10 cellular contexts compared by ENCODE assay signal in genomic region chr2:239279508-239280295, GRCh38.
DNase-seq lines count a peak whose midpoint lies in the region; ATAC-seq, FAIRE-seq and TF ChIP-seq lines count a peak whose summit lies in the region.
"Had no signal": no experiment of that assay in that cellular context is flagged by ENCODE, and none has a peak within 500 bp of the region (broad histone marks: within the 10 kb centered on the region; RNA-seq: fewer than 3 reads in every experiment).

No MANE protein-coding gene starts in this region.

- peaks cover 16 to 54% (median 18%) of the 10 kb centered on the region in 3 donors for H3K4me1 Mint-ChIP-seq in CD8-positive, alpha-beta memory T cell
- peaks cover 7% of the 10 kb centered on the region for H3K4me1 Mint-ChIP-seq in endothelial cell (ENCODE audit: unreplicated experiment)

- no peaks in the 10 kb centered on the region for H4K20me1 ChIP-seq in PC-9 (ENCODE audit: insufficient read depth)

- no peaks in the 10 kb centered on the region for H3K9me3 Mint-ChIP-seq in CD8-positive, alpha-beta memory T cell
- H3K9me3 Mint-ChIP-seq in endothelial cell (ENCODE audit: unreplicated experiment) = no peaks in the 10 kb centered on the region
- H3K9me3 Mint-ChIP-seq: dendritic cell treated with granulocyte-macrophage colony-stimulating factor and Interleukin-4, amounts not matched to agents 40 ng/mL and 50 ng/mL, for 4 days had no signal

- H3K36me3 Mint-ChIP-seq in CD8-positive, alpha-beta memory T cell = no peaks in the 10 kb centered on the region
- H3K36me3 Mint-ChIP-seq in endothelial cell (ENCODE audit: low read depth, unreplicated experiment) = no peaks in the 10 kb centered on the region

- no peak for TF ChIP-seq CTCF in PC-9 (conservative IDR thresholded peaks at IDR 0.05)
- no peak for TF ChIP-seq CTCF in esophagus muscularis mucosa (IDR thresholded peaks at IDR 0.05)
- TF ChIP-seq CTCF in psoas muscle (IDR thresholded peaks at IDR 0.05) = no peak
- no peak for TF ChIP-seq CTCF in endothelial cell (IDR thresholded peaks at IDR 0.05; ENCODE audit: unreplicated experiment)

- H3K9me3 ChIP-seq in CD8-positive, alpha-beta memory T cell (ENCODE audit: low read length) = no peaks in the 10 kb centered on the region
- H3K9me3 ChIP-seq in PC-9 (ENCODE audit: insufficient read depth, low read depth) = no peaks in the 10 kb centered on the region
- H3K9me3 ChIP-seq in esophagus muscularis mucosa = no peaks in the 10 kb centered on the region
- no peaks in the 10 kb centered on the region for H3K9me3 ChIP-seq in psoas muscle

- 73% methylated on average over 20 of the region's 20 CpGs for WGBS in esophagus muscularis mucosa
- WGBS in psoas muscle, 3 donors = 68 to 84% (median 74%) methylated on average over 20 of the region's 20 CpGs

- H3K27ac ChIP-seq in CD8-positive, alpha-beta memory T cell (ENCODE audit: low read depth, low read length) = peak overlapping the region; percentile 16
- H3K27ac ChIP-seq in PC-9 (peak overlapping the region; percentile 76), esophagus muscularis mucosa (replicated peaks in 1 of 4) (peak overlapping the region; percentile 57 to 86 (median 70)), psoas muscle (peak overlapping the region; percentile 93)

- TSS peak; percentile 89 for BruUV-seq in PC-9 (replicated peaks; lab: Mats Ljungman, UMichigan)

- ATAC-seq in psoas muscle (no peak), GM18873 (IDR thresholded peaks at IDR 0.05; ENCODE audit: low FRiP score, unreplicated experiment) (no peak)

- peaks cover 24% of the 10 kb centered on the region for H3K4me1 ChIP-seq in CD8-positive, alpha-beta memory T cell (ENCODE audit: insufficient read depth, low read length)
- H3K4me1 ChIP-seq in PC-9 (replicated peaks; ENCODE audit: insufficient read depth) (peaks cover 36% of the 10 kb centered on the region), esophagus muscularis mucosa (peaks cover 66 to 82% (median 79%) of the 10 kb centered on the region in 4 donors), psoas muscle (peaks cover 73% of the 10 kb centered on the region)

- H3K9me2 ChIP-seq in PC-9 (ENCODE audit: insufficient read depth) = no peaks in the 10 kb centered on the region

- H3K36me3 ChIP-seq in CD8-positive, alpha-beta memory T cell (ENCODE audit: insufficient read depth, low read length) = no peaks in the 10 kb centered on the region
- H3K36me3 ChIP-seq in PC-9 (ENCODE audit: low read depth) = no peaks in the 10 kb centered on the region
- peaks cover 0 to 4% (median 0%) of the 10 kb centered on the region in 4 donors for H3K36me3 ChIP-seq in esophagus muscularis mucosa
- peaks cover 0 to 8% of the 10 kb centered on the region in 2 donors for H3K36me3 ChIP-seq in psoas muscle (ENCODE audit: insufficient read depth in 1 of 2, low read depth in 1 of 2)

- peaks cover 19% of the 10 kb centered on the region for H3F3A ChIP-seq in PC-9 (ENCODE audit: insufficient read depth, low read depth)

- POLR2A ChIA-PET in CD8-positive, alpha-beta memory T cell (lab: Charles Lee) = no interaction called here
- POLR2A ChIA-PET in PC-9 (lab: Charles Lee; ENCODE audit: unreplicated experiment) = interaction anchor here (0.6 to 0.7 kb wide), 4 partner anchors 15 to 595 kb away, joined by 3 to 7 read pairs (median 4); no protein-coding TSS in a partner anchor

- TF ChIP-seq POLR2A in esophagus muscularis mucosa (IDR thresholded peaks at IDR 0.05; ENCODE audit: low read depth) = no peak

- H3K27me3 ChIP-seq in CD8-positive, alpha-beta memory T cell (ENCODE audit: insufficient read depth, low read length, poor library complexity, severe bottlenecking) = no peaks in the 10 kb centered on the region
- no peaks in the 10 kb centered on the region for H3K27me3 ChIP-seq in PC-9 (ENCODE audit: insufficient read depth, low read depth)
- no peaks in the 10 kb centered on the region for H3K27me3 ChIP-seq in esophagus muscularis mucosa
- H3K27me3 ChIP-seq in psoas muscle (ENCODE audit: insufficient read depth in 3 of 3, low read length in 2 of 3) = no peaks in the 10 kb centered on the region

- no peak for FAIRE-seq in urothelium cell line (lab: Jason Lieb, UNC)

- TF ChIP-seq EP300 in esophagus muscularis mucosa (IDR thresholded peaks at IDR 0.05) = no peak

- H3K4me3 ChIP-seq in CD8-positive, alpha-beta memory T cell (ENCODE audit: low read length) = no peak overlapping the region
- H3K4me3 ChIP-seq in PC-9 = no peak overlapping the region
- no peak overlapping the region for H3K4me3 ChIP-seq in esophagus muscularis mucosa
- peak overlapping the region; percentile 63 for H3K4me3 ChIP-seq in psoas muscle

- CTCF ChIA-PET in CD8-positive, alpha-beta memory T cell (lab: Charles Lee) = interaction anchor here (1.0 to 1.9 kb wide), 2 partner anchors 9 to 12 kb away, joined by 3 to 8 read pairs; no protein-coding TSS in a partner anchor
- CTCF ChIA-PET in PC-9 (lab: Charles Lee) = interaction anchor here (0.6 kb wide), 1 partner anchor 32 kb away, joined by 3 read pairs; no protein-coding TSS in a partner anchor

- H3K27me3 Mint-ChIP-seq in CD8-positive, alpha-beta memory T cell = peaks cover 0 to 3% of the 10 kb centered on the region in 2 donors
- H3K27me3 Mint-ChIP-seq in endothelial cell (ENCODE audit: unreplicated experiment) = peaks cover under 1% of the 10 kb centered on the region

- peak overlapping the region in 6 of 8 donors; percentile 2 to 80 (median 64) for H3K27ac Mint-ChIP-seq in CD8-positive, alpha-beta memory T cell
- no peak overlapping the region for H3K27ac Mint-ChIP-seq in endothelial cell (ENCODE audit: unreplicated experiment)
- H3K27ac Mint-ChIP-seq: dendritic cell treated with granulocyte-macrophage colony-stimulating factor and Interleukin-4, amounts not matched to agents 40 ng/mL and 50 ng/mL, for 4 days had no signal

- H2AFZ ChIP-seq in PC-9 = no peak overlapping the region

- peaks cover 35% of the 10 kb centered on the region for H3K79me2 ChIP-seq in PC-9 (ENCODE audit: low read depth)

- H3K4me2 ChIP-seq in PC-9 = peak overlapping the region; percentile 45

- DNase-seq in CD8-positive, alpha-beta memory T cell = no peak
- DNase-seq in PC-9 (no peak), esophagus muscularis mucosa (ENCODE audit: extremely low spot score) (no peak), psoas muscle (no peak), endothelial cell (ENCODE audit: low spot score) (no peak), NCI-H2029 treated with DMSO at 0.1 percent for 48 hours (lab: John Stamatoyannopoulos, UW) (no peak), urothelium cell line (ENCODE audit: low spot score) (no peak)
- DNase-seq: NCI-H1436 treated with DMSO at 0.1 percent for 48 hours had no signal

- intact Hi-C loops in PC-9 (cut with micrococcal nuclease; ENCODE audit: unreplicated experiment) (loop anchor here (5.0 kb wide), 1 partner anchor 992 kb away; the partner anchor contains the start of gene PER2), esophagus muscularis mucosa (cut with DNase I) (no loop called here), psoas muscle (cut with DNase I) (no loop called here)

- no peak overlapping the region for H3K4me3 Mint-ChIP-seq in CD8-positive, alpha-beta memory T cell
- H3K4me3 Mint-ChIP-seq in endothelial cell (ENCODE audit: unreplicated experiment) = no peak overlapping the region
- H3K4me3 Mint-ChIP-seq: dendritic cell treated with granulocyte-macrophage colony-stimulating factor and Interleukin-4, amounts not matched to agents 40 ng/mL and 50 ng/mL, for 4 days had no signal

Comparison
In these comparisons a context has a peak if more than half of its experiments do, and no peak if none do; other contexts are left out.
1. H3K27ac ChIP-seq: peak in every context shown above with its lines; median percentile 93 in psoas muscle; 76 in PC-9; 70 in esophagus muscularis mucosa; 16 in CD8-positive, alpha-beta memory T cell.